9 cellular contexts compared by ENCODE assay signal in genomic region chr1:246771366-246771765, GRCh38.
"Had no signal": no experiment of that assay in that cellular context is flagged by ENCODE, and none has a peak within 500 bp of the region (broad histone marks: within the 10 kb centered on the region; RNA-seq: fewer than 3 reads in every experiment).

No MANE protein-coding gene starts in this region.

- H3K9me3 ChIP-seq: HAP-1 had no signal

- H2AFZ ChIP-seq: GM23248 had no signal

- H3K4me1 ChIP-seq: HAP-1 had no signal

- H3K4me3 ChIP-seq: GM23248, HAP-1, K562 had no signal

- H3K27ac ChIP-seq: GM23248 had no signal

- DNase-seq: GM23248, GOT3, H7, IMR-90, Karpas-422, KG1 had no signal

- ATAC-seq: K562 had no signal

- H3K9ac ChIP-seq: GM23248 had no signal

- FAIRE-seq: HTR-8/SVneo, K562 had no signal
